24 cellular contexts compared by ENCODE assay signal in the genomic region with DNA sequence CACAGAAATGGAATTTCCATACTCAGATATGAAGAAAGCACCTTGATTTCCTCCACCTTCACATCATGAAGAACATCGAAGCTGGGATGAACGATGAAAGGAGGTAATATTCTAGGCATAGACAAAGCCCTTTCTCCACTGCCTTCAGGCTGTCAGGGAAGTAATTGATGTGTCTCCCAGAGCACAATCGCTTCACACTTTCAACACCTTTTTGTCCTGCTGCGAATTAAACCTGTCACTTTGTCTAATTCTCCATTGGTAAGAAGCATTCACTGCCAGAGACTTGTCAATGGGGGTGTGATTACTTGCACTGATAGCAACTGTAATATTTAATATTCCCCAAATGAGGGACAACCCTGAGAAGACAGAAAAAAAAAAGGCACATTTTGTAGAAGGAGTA.
DNase-seq lines count a peak whose midpoint lies in the region; ATAC-seq and TF ChIP-seq lines count a peak whose summit lies in the region.
"Had no signal": no experiment of that assay in that cellular context is flagged by ENCODE, and none has a peak within 500 bp of the region (broad histone marks: within the 10 kb centered on the region; RNA-seq: fewer than 3 reads in every experiment).

No MANE protein-coding gene starts in this region.

- H3K4me1 ChIP-seq in CD4-positive, CD25-positive, alpha-beta regulatory T cell (ENCODE audit: control insufficient read depth, insufficient read depth, low read length, poor library complexity, severe bottlenecking): peaks cover 86% of the 10 kb centered on the region
- H3K4me1 ChIP-seq in naive thymus-derived CD4-positive, alpha-beta T cell (ENCODE audit: control insufficient read depth in 2 of 2, insufficient read depth in 2 of 2, low read length in 2 of 2): peaks cover 87 to 94% of the 10 kb centered on the region in 2 donors
- no peaks in the 10 kb centered on the region for H3K4me1 ChIP-seq in ascending aorta
- H3K4me1 ChIP-seq: parathyroid adenoma, SJCRH30 had no signal

- H3K9me3 Mint-ChIP-seq in T-helper 1 cell treated with Interleukin-12 subunit alpha and Interleukin-12 subunit beta and Interleukin-4 antibody, amounts not matched to agents 30 μg/mL and 1 μg/mL, for 36 hours: no peaks in the 10 kb centered on the region
- no peaks in the 10 kb centered on the region for H3K9me3 Mint-ChIP-seq in CD4-positive, CD25-positive, alpha-beta regulatory T cell
- H3K9me3 Mint-ChIP-seq in activated CD8-positive, alpha-beta T cell treated with anti-CD3 and anti-CD28 coated beads, Interleukin-2, amount 10 ng/mL, durations not matched to agents 7 days and 5 days (ENCODE audit: insufficient read depth): no peaks in the 10 kb centered on the region
- H3K9me3 Mint-ChIP-seq in naive thymus-derived CD4-positive, alpha-beta T cell: peaks cover 0 to 2% (median 0%) of the 10 kb centered on the region in 11 donors
- H3K9me3 Mint-ChIP-seq: nephron; stimulated activated naive B cell treated with anti-CD40 and anti-IgM and Interleukin-4, amounts not matched to agents 10 μg/mL and 1 μg/mL and 100 μg/mL, for 72 hours had no signal

- H3K27me3 ChIP-seq in CD4-positive, CD25-positive, alpha-beta regulatory T cell (ENCODE audit: control insufficient read depth, insufficient read depth, low read length): no peaks in the 10 kb centered on the region
- H3K27me3 ChIP-seq in naive thymus-derived CD4-positive, alpha-beta T cell (ENCODE audit: control insufficient read depth in 2 of 2, insufficient read depth in 2 of 2, low read length in 2 of 2): no peaks in the 10 kb centered on the region
- H3K27me3 ChIP-seq in ascending aorta: no peaks in the 10 kb centered on the region
- H3K27me3 ChIP-seq: gastrocnemius medialis, right atrium auricular region, SJCRH30, thyroid gland had no signal

- peaks cover 84% of the 10 kb centered on the region for H3K4me1 Mint-ChIP-seq in T-helper 1 cell treated with Interleukin-12 subunit alpha and Interleukin-12 subunit beta and Interleukin-4 antibody, amounts not matched to agents 30 μg/mL and 1 μg/mL, for 36 hours (ENCODE audit: low read depth)
- peaks cover 33 to 90% (median 79%) of the 10 kb centered on the region in 4 donors for H3K4me1 Mint-ChIP-seq in CD4-positive, CD25-positive, alpha-beta regulatory T cell
- peaks cover 91% of the 10 kb centered on the region for H3K4me1 Mint-ChIP-seq in activated CD8-positive, alpha-beta T cell treated with anti-CD3 and anti-CD28 coated beads, Interleukin-2, amount 10 ng/mL, durations not matched to agents 7 days and 5 days (ENCODE audit: low read depth)
- peaks cover 68 to 96% (median 88%) of the 10 kb centered on the region in 7 donors for H3K4me1 Mint-ChIP-seq in naive thymus-derived CD4-positive, alpha-beta T cell

- H3K36me3 ChIP-seq in CD4-positive, CD25-positive, alpha-beta regulatory T cell (ENCODE audit: control insufficient read depth, insufficient read depth, low read length): no peaks in the 10 kb centered on the region
- no peaks in the 10 kb centered on the region for H3K36me3 ChIP-seq in naive thymus-derived CD4-positive, alpha-beta T cell (ENCODE audit: control insufficient read depth in 2 of 3, insufficient read depth in 3 of 3, low read length in 3 of 3)
- no peaks in the 10 kb centered on the region for H3K36me3 ChIP-seq in ascending aorta
- H3K36me3 ChIP-seq: gastrocnemius medialis, right atrium auricular region, SJCRH30, thyroid gland had no signal

- intact Hi-C loops in naive thymus-derived CD4-positive, alpha-beta T cell (cut with micrococcal nuclease): no loop called here
- intact Hi-C loops in ascending aorta (cut with DNase I): no loop called here

- H3K4me3 ChIP-seq in CD4-positive, CD25-positive, alpha-beta regulatory T cell (ENCODE audit: low read depth, low read length): peak overlapping the region; percentile 13
- H3K4me3 ChIP-seq in naive thymus-derived CD4-positive, alpha-beta T cell (ENCODE audit: low read length): no peak overlapping the region
- no peak overlapping the region for H3K4me3 ChIP-seq in ascending aorta
- H3K4me3 ChIP-seq: gastrocnemius medialis, right atrium auricular region, SJCRH30, thyroid gland had no signal

- no peak for TF ChIP-seq CTCF in ascending aorta (IDR thresholded peaks at IDR 0.05)

- CTCF ChIA-PET in activated CD8-positive, alpha-beta T cell treated with anti-CD3 and anti-CD28 coated beads, Interleukin-2, amount 10 ng/mL, durations not matched to agents 7 days and 5 days (lab: Charles Lee): interaction anchor here (1.1 to 7.9 kb wide), 5 partner anchors 9 to 179 kb away, joined by 3 to 61 read pairs (median 3); no protein-coding TSS in a partner anchor
- CTCF ChIA-PET in naive thymus-derived CD4-positive, alpha-beta T cell (lab: Charles Lee): interaction anchor here (0.5 to 1.0 kb wide), 2 partner anchors 11 to 262 kb away, joined by 3 to 4 read pairs; no protein-coding TSS in a partner anchor

- POLR2A ChIA-PET in activated CD8-positive, alpha-beta T cell treated with anti-CD3 and anti-CD28 coated beads, Interleukin-2, amount 10 ng/mL, durations not matched to agents 7 days and 5 days (lab: Charles Lee): interaction anchor here (0.7 to 1.8 kb wide), 3 partner anchors 25 to 37 kb away, joined by 3 to 8 read pairs (median 5); no protein-coding TSS in a partner anchor
- POLR2A ChIA-PET in naive thymus-derived CD4-positive, alpha-beta T cell (lab: Charles Lee): interaction anchor here (0.6 to 15.1 kb wide), 12 partner anchors 9 to 179 kb away, joined by 3 to 325 read pairs (median 4); no protein-coding TSS in a partner anchor

- DNase-seq in T-helper 1 cell: no peak
- DNase-seq in CD4-positive, CD25-positive, alpha-beta regulatory T cell: no peak
- DNase-seq in activated CD8-positive, alpha-beta T cell treated with anti-CD3 and anti-CD28 coated beads, Interleukin-2, amount 10 ng/mL, durations not matched to agents 7 days and 5 days: no peak
- DNase-seq in naive thymus-derived CD4-positive, alpha-beta T cell: no peak
- no peak for DNase-seq in ascending aorta (ENCODE audit: low spot score in 2 of 2)
- no peak for DNase-seq in GM19240 (ENCODE audit: insufficient read length, low spot score)
- DNase-seq: cortex of kidney; gastrocnemius medialis; hippocampal formation; left ventricle myocardium superior; NCI-H187; NCI-H69; SJCRH30; stimulated activated CD4-positive, alpha-beta T cell treated with anti-CD3 and anti-CD28 coated beads, Interleukin-2, amount 100 ng/mL, for 48 hours; stimulated activated naive B cell treated with anti-CD40 and anti-IgM and Interleukin-4, amounts not matched to agents 10 μg/mL and 1 μg/mL and 100 μg/mL, for 72 hours; thyroid gland had no signal

- ATAC-seq in CD4-positive, CD25-positive, alpha-beta regulatory T cell (ENCODE audit: low read depth in 2 of 2): no peak
- ATAC-seq in activated CD8-positive, alpha-beta T cell treated with anti-CD3 and anti-CD28 coated beads, Interleukin-2, amount 10 ng/mL, durations not matched to agents 7 days and 5 days: no peak
- no peak for ATAC-seq in naive thymus-derived CD4-positive, alpha-beta T cell
- no peak for ATAC-seq in HG02798 (IDR thresholded peaks at IDR 0.05; ENCODE audit: poor library complexity, unreplicated experiment)
- ATAC-seq: gastrocnemius medialis; HepG2; left ventricle myocardium superior; stimulated activated naive B cell treated with anti-CD40 and anti-IgM and Interleukin-4, amounts not matched to agents 10 μg/mL and 1 μg/mL and 100 μg/mL, for 72 hours had no signal

- peak overlapping the region; percentile 95 for H3K27ac Mint-ChIP-seq in T-helper 1 cell treated with Interleukin-12 subunit alpha and Interleukin-12 subunit beta and Interleukin-4 antibody, amounts not matched to agents 30 μg/mL and 1 μg/mL, for 36 hours
- peak overlapping the region; percentile 97 to 100 (median 99) for H3K27ac Mint-ChIP-seq in CD4-positive, CD25-positive, alpha-beta regulatory T cell
- peak overlapping the region; percentile 88 for H3K27ac Mint-ChIP-seq in activated CD8-positive, alpha-beta T cell treated with anti-CD3 and anti-CD28 coated beads, Interleukin-2, amount 10 ng/mL, durations not matched to agents 7 days and 5 days
- H3K27ac Mint-ChIP-seq in naive thymus-derived CD4-positive, alpha-beta T cell: peak overlapping the region; percentile 93 to 99 (median 96)
- H3K27ac Mint-ChIP-seq: nephron had no signal

- H3K9me3 ChIP-seq in CD4-positive, CD25-positive, alpha-beta regulatory T cell (ENCODE audit: control insufficient read depth in 2 of 2, low read length in 2 of 2): no peaks in the 10 kb centered on the region
- H3K9me3 ChIP-seq in naive thymus-derived CD4-positive, alpha-beta T cell (ENCODE audit: control insufficient read depth in 2 of 3, low read length in 3 of 3): no peaks in the 10 kb centered on the region
- H3K9me3 ChIP-seq in ascending aorta: no peaks in the 10 kb centered on the region
- H3K9me3 ChIP-seq: gastrocnemius medialis, right atrium auricular region, SJCRH30, thyroid gland had no signal

- no peaks in the 10 kb centered on the region for H3K27me3 Mint-ChIP-seq in T-helper 1 cell treated with Interleukin-12 subunit alpha and Interleukin-12 subunit beta and Interleukin-4 antibody, amounts not matched to agents 30 μg/mL and 1 μg/mL, for 36 hours (ENCODE audit: low read depth)
- no peaks in the 10 kb centered on the region for H3K27me3 Mint-ChIP-seq in CD4-positive, CD25-positive, alpha-beta regulatory T cell
- H3K27me3 Mint-ChIP-seq in activated CD8-positive, alpha-beta T cell treated with anti-CD3 and anti-CD28 coated beads, Interleukin-2, amount 10 ng/mL, durations not matched to agents 7 days and 5 days (ENCODE audit: low read depth): no peaks in the 10 kb centered on the region
- H3K27me3 Mint-ChIP-seq in naive thymus-derived CD4-positive, alpha-beta T cell: no peaks in the 10 kb centered on the region
- H3K27me3 Mint-ChIP-seq: stimulated activated naive B cell treated with anti-CD40 and anti-IgM and Interleukin-4, amounts not matched to agents 10 μg/mL and 1 μg/mL and 100 μg/mL, for 72 hours had no signal

- peak overlapping the region; percentile 28 for H3K27ac ChIP-seq in CD4-positive, CD25-positive, alpha-beta regulatory T cell (ENCODE audit: insufficient read depth, low read length, poor library complexity, severe bottlenecking)
- peak overlapping the region; percentile 32 for H3K27ac ChIP-seq in naive thymus-derived CD4-positive, alpha-beta T cell (ENCODE audit: low read depth, low read length)
- H3K27ac ChIP-seq in ascending aorta: no peak overlapping the region
- H3K27ac ChIP-seq: 22Rv1, right atrium auricular region, SJCRH30, thyroid gland, VCaP had no signal

- H3K4me3 Mint-ChIP-seq in T-helper 1 cell treated with Interleukin-12 subunit alpha and Interleukin-12 subunit beta and Interleukin-4 antibody, amounts not matched to agents 30 μg/mL and 1 μg/mL, for 36 hours: peak overlapping the region; percentile 68
- H3K4me3 Mint-ChIP-seq in CD4-positive, CD25-positive, alpha-beta regulatory T cell: peak overlapping the region in 3 of 4 donors; percentile 37 to 65 (median 55)
- H3K4me3 Mint-ChIP-seq in activated CD8-positive, alpha-beta T cell treated with anti-CD3 and anti-CD28 coated beads, Interleukin-2, amount 10 ng/mL, durations not matched to agents 7 days and 5 days: no peak overlapping the region
- peak overlapping the region in 9 of 10 donors; percentile 22 to 75 (median 63) for H3K4me3 Mint-ChIP-seq in naive thymus-derived CD4-positive, alpha-beta T cell
- H3K4me3 Mint-ChIP-seq: nephron; stimulated activated naive B cell treated with anti-CD40 and anti-IgM and Interleukin-4, amounts not matched to agents 10 μg/mL and 1 μg/mL and 100 μg/mL, for 72 hours had no signal

- H3K36me3 Mint-ChIP-seq in T-helper 1 cell treated with Interleukin-12 subunit alpha and Interleukin-12 subunit beta and Interleukin-4 antibody, amounts not matched to agents 30 μg/mL and 1 μg/mL, for 36 hours (ENCODE audit: low read depth): peaks cover 6% of the 10 kb centered on the region
- H3K36me3 Mint-ChIP-seq in CD4-positive, CD25-positive, alpha-beta regulatory T cell: no peaks in the 10 kb centered on the region
- H3K36me3 Mint-ChIP-seq in activated CD8-positive, alpha-beta T cell treated with anti-CD3 and anti-CD28 coated beads, Interleukin-2, amount 10 ng/mL, durations not matched to agents 7 days and 5 days (ENCODE audit: low read depth): peaks cover 6% of the 10 kb centered on the region
- peaks cover 0 to 7% (median 0%) of the 10 kb centered on the region in 5 donors for H3K36me3 Mint-ChIP-seq in naive thymus-derived CD4-positive, alpha-beta T cell
- H3K36me3 Mint-ChIP-seq: stimulated activated naive B cell treated with anti-CD40 and anti-IgM and Interleukin-4, amounts not matched to agents 10 μg/mL and 1 μg/mL and 100 μg/mL, for 72 hours had no signal

Comparison
In these comparisons a context has a peak if more than half of its experiments do, and no peak if none do; other contexts are left out.
1. H3K27ac ChIP-seq: peak in CD4-positive, CD25-positive, alpha-beta regulatory T cell (single experiment) and naive thymus-derived CD4-positive, alpha-beta T cell (single experiment); none in ascending aorta (0 of 2).
2. Peak in every context shown above with its lines, with median percentiles within 50 percentile points of each other: H3K27ac Mint-ChIP-seq.